In genomic region chr7:36821617-36822016, GRCh38 we compare ENCODE assay signal across 28 cellular contexts.
"Had no signal": no experiment of that assay in that cellular context is flagged by ENCODE, and none has a peak within 500 bp of the region (broad histone marks: within the 10 kb centered on the region; RNA-seq: fewer than 3 reads in every experiment).

No MANE protein-coding gene starts in this region.

- H3K27ac ChIP-seq: brain microvascular endothelial cell, colonic mucosa, epithelial cell of prostate, esophagus squamous epithelium had no signal

- H3K4me1 Mint-ChIP-seq: activated CD4-positive, alpha-beta T cell treated with anti-CD3 and anti-CD28 coated beads for 36 hours; activated CD4-positive, alpha-beta T cell treated with anti-CD3 and anti-CD28 coated beads, Interleukin-2, amount 10 ng/mL, durations not matched to agents 7 days and 5 days had no signal

- H3K9me3 Mint-ChIP-seq: activated CD4-positive, alpha-beta T cell treated with anti-CD3 and anti-CD28 coated beads, Interleukin-2, amount 10 ng/mL, durations not matched to agents 7 days and 5 days; activated CD8-positive, alpha-beta T cell treated with anti-CD3 and anti-CD28 coated beads for 36 hours; activated naive CD4-positive, alpha-beta T cell treated with anti-CD3 and anti-CD28 coated beads for 36 hours; activated T-helper 1 cell treated with anti-CD3 and anti-CD28 coated beads, Interleukin-12 subunit alpha, Interleukin-12 subunit beta, Interleukin-2, Interleukin-4 antibody, amounts not matched to agents 30 ng/mL and 10 ng/mL and 1 ng/mL, durations not matched to agents 14 hours and 24 hours and 36 hours had no signal

- H3K27me3 ChIP-seq: brain microvascular endothelial cell, colonic mucosa, esophagus squamous epithelium had no signal

- H3K4me1 ChIP-seq: colonic mucosa, esophagus squamous epithelium had no signal

- H3K27me3 Mint-ChIP-seq: activated CD4-positive, alpha-beta T cell treated with anti-CD3 and anti-CD28 coated beads for 36 hours; activated CD8-positive, alpha-beta T cell treated with anti-CD3 and anti-CD28 coated beads for 36 hours; activated naive CD8-positive, alpha-beta T cell had no signal

- DNase-seq: activated CD4-positive, alpha-beta T cell treated with anti-CD3 and anti-CD28 coated beads for 36 hours; activated CD4-positive, alpha-beta T cell treated with anti-CD3 and anti-CD28 coated beads, Interleukin-2, amount 10 ng/mL, durations not matched to agents 7 days and 5 days; activated CD4-positive, alpha-beta T cell treated with anti-CD3 and anti-CD28 coated beads, Interleukin-2, amount 50 U/mL, for 4 hours; activated CD4-positive, CD25-positive, alpha-beta regulatory T cell; activated CD4-positive, CD25-positive, alpha-beta regulatory T cell treated with anti-CD3 and anti-CD28 coated beads, Interleukin-2, amount 50 U/mL, for 72 hours; activated CD8-positive, alpha-beta memory T cell treated with anti-CD3 and anti-CD28 coated beads for 24 hours; activated CD8-positive, alpha-beta T cell treated with anti-CD3 and anti-CD28 coated beads for 36 hours; activated effector memory CD4-positive, alpha-beta T cell treated with anti-CD3 and anti-CD28 coated beads, Interleukin-2, amount 50 U/mL, for 16 hours; activated naive CD4-positive, alpha-beta T cell treated with anti-CD3 and anti-CD28 coated beads for 36 hours; activated T-cell treated with anti-CD3 and anti-CD28 coated beads, Interleukin-2, amount 50 U/mL, for 4 hours; amniotic stem cell; anterior cingulate cortex; brain microvascular endothelial cell; caudate nucleus; cerebellar nuclear complex; colonic mucosa; effector CD8-positive, alpha-beta T cell; esophagus squamous epithelium; head of caudate nucleus; T-helper 2 cell had no signal

- H3K36me3 ChIP-seq: brain microvascular endothelial cell, colonic mucosa, esophagus squamous epithelium had no signal

- FAIRE-seq: astrocyte, endometrium, endothelial cell of umbilical vein, frontal cortex had no signal

- H3K9me3 ChIP-seq: colonic mucosa, esophagus squamous epithelium had no signal

- H3K4me3 Mint-ChIP-seq: activated CD4-positive, alpha-beta T cell treated with anti-CD3 and anti-CD28 coated beads for 36 hours; activated CD4-positive, alpha-beta T cell treated with anti-CD3 and anti-CD28 coated beads, Interleukin-2, amount 10 ng/mL, durations not matched to agents 7 days and 5 days; activated CD8-positive, alpha-beta T cell treated with anti-CD3 and anti-CD28 coated beads for 36 hours; activated naive CD4-positive, alpha-beta T cell treated with anti-CD3 and anti-CD28 coated beads for 36 hours; activated naive CD8-positive, alpha-beta T cell; activated T-cell treated with anti-CD3 and anti-CD28 coated beads, Interleukin-2, amount 50 U/mL, for 4 hours; activated T-helper 1 cell treated with anti-CD3 and anti-CD28 coated beads, Interleukin-12 subunit alpha, Interleukin-12 subunit beta, Interleukin-2, Interleukin-4 antibody, amounts not matched to agents 30 ng/mL and 10 ng/mL and 1 ng/mL, durations not matched to agents 14 hours and 24 hours and 36 hours had no signal

- H3K27ac Mint-ChIP-seq: activated CD4-positive, alpha-beta T cell treated with anti-CD3 and anti-CD28 coated beads for 36 hours; activated CD4-positive, alpha-beta T cell treated with anti-CD3 and anti-CD28 coated beads, Interleukin-2, amount 10 ng/mL, durations not matched to agents 7 days and 5 days; activated CD8-positive, alpha-beta T cell treated with anti-CD3 and anti-CD28 coated beads for 36 hours; activated naive CD4-positive, alpha-beta T cell treated with anti-CD3 and anti-CD28 coated beads for 36 hours; activated naive CD8-positive, alpha-beta T cell; activated T-helper 1 cell treated with anti-CD3 and anti-CD28 coated beads, Interleukin-12 subunit alpha, Interleukin-12 subunit beta, Interleukin-2, Interleukin-4 antibody, amounts not matched to agents 30 ng/mL and 10 ng/mL and 1 ng/mL, durations not matched to agents 14 hours and 24 hours and 36 hours; activated T-helper 2 cell treated with anti-CD3 and anti-CD28 coated beads, Interferon-gamma antibody, Interleukin-2, Interleukin-4, amounts not matched to agents 10 μg/mL and 5 μg/mL and 100 μg/mL, durations not matched to agents 14 hours and 24 hours and 36 hours had no signal

- H3K4me3 ChIP-seq: colonic mucosa, esophagus squamous epithelium had no signal

- ATAC-seq: activated CD4-positive, alpha-beta T cell treated with anti-CD3 and anti-CD28 coated beads for 36 hours; activated CD8-positive, alpha-beta T cell treated with anti-CD3 and anti-CD28 coated beads for 36 hours; activated T-cell treated with anti-CD3 and anti-CD28 coated beads, Interleukin-2, amount 50 U/mL, for 4 hours had no signal
